Comparison of ENCODE assay signal across 20 cellular contexts in the genomic region with DNA sequence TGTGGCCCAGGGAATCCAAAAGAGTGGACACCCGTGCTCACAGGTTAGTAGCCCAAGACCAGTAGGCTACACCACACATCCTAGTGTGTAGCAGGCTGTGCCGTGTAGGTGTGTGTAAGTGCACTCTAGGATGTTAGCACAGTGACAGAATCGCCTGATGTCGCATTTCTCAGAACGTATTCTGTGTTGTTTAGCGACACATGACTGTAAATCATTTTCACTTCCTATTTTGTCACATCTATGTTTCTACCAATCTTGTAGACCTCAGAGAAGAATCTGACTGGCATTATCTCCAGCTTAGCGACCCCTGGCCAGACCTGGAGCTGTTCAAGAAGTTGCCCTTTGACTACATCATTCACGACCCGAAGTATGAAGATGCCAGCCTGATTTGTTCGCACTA. TPM values are rescaled to one million over a fixed set of nuclear protein-coding genes. Genes with fewer than 3 reads are reported as not detected.
"Had no signal": no experiment of that assay in that cellular context is flagged by ENCODE, and none has a peak within 500 bp of the region (broad histone marks: within the 10 kb centered on the region; RNA-seq: fewer than 3 reads in every experiment).

No MANE protein-coding gene starts in this region.

- ATAC-seq: left colon, left ventricle myocardium superior had no signal

- H3K4me1 ChIP-seq: right atrium auricular region had no signal

- H2AFZ ChIP-seq: hepatocyte had no signal

- H3K27me3 ChIP-seq: dorsolateral prefrontal cortex, hepatocyte, right atrium auricular region had no signal

- H3K79me2 ChIP-seq: hepatocyte had no signal

- H3K27ac ChIP-seq: dorsolateral prefrontal cortex, hepatocyte, right atrium auricular region had no signal

- H3K4me2 ChIP-seq: hepatocyte had no signal

- H3K4me3 ChIP-seq: dorsolateral prefrontal cortex, hepatocyte, lung, right atrium auricular region had no signal

- DNase-seq: cortex of kidney; dorsolateral prefrontal cortex; effector CD8-positive, alpha-beta T cell; foreskin melanocyte; left colon; left ventricle myocardium superior; mesenchymal stem cell; midbrain; nephron progenitor cell; small intestine; stimulated activated CD4-positive, alpha-beta T cell treated with anti-CD3 and anti-CD28 coated beads, Interleukin-12 subunit alpha, Interleukin-12 subunit beta, amount 100 ng/mL, for 4 hours; stimulated activated naive CD4-positive, alpha-beta T cell treated with Interleukin-2 at 50 U/mL for 16 hours; trophoblast cell had no signal

- FAIRE-seq: small intestine had no signal

RNA-seq across cellular contexts. Expression of a gene that starts 45.1 kb away (rescaled TPM):
- total RNA-seq: hepatocyte, kidney epithelial cell, left colon, left ventricle myocardium superior, lung, osteoblast, right atrium auricular region, urinary bladder had no signal
- polyA plus RNA-seq: esophagus, lung had no signal
